17 cellular contexts compared by ENCODE assay signal in genomic region chr3:72275296-72275820, GRCh38.
A peak's percentile ranks its signal among the peaks of the same experiment; 100 is the strongest.
DNase-seq lines count a peak whose midpoint lies in the region; ATAC-seq and TF ChIP-seq lines count a peak whose summit lies in the region.
"Had no signal": no experiment of that assay in that cellular context is flagged by ENCODE, and none has a peak within 500 bp of the region (broad histone marks: within the 10 kb centered on the region; RNA-seq: fewer than 3 reads in every experiment).

No MANE protein-coding gene starts in this region.

- H4K20me1 ChIP-seq in BLaER1, result peaks cover 28% of the 10 kb centered on the region

- H3K36me3 ChIP-seq in BLaER1, result no peaks in the 10 kb centered on the region
- H3K36me3 ChIP-seq in prostate gland, result no peaks in the 10 kb centered on the region
- H3K36me3 ChIP-seq: ascending aorta had no signal

- 46% methylated on average over 9 of the region's 9 CpGs for WGBS in prostate gland

- H3K4me1 ChIP-seq in BLaER1, result peaks cover 68% of the 10 kb centered on the region
- peaks cover 10% of the 10 kb centered on the region for H3K4me1 ChIP-seq in prostate gland (replicated peaks)

- peak; percentile 67 for DNase-seq in inferior parietal cortex (ENCODE audit: extremely low spot score)
- no peak for DNase-seq in prostate gland (ENCODE audit: low spot score)
- no peak for DNase-seq in DMS153 (lab: John Stamatoyannopoulos, UW)
- no peak for DNase-seq in NCI-H1436 (lab: John Stamatoyannopoulos, UW)
- DNase-seq: ACHN; activated CD4-positive, alpha-beta T cell treated with anti-CD3 and anti-CD28 coated beads for 1 hour; activated gamma-delta T cell; KG1; kidney glomerular epithelial cell; SHP77 treated with DMSO at 0.1 percent for 48 hours had no signal

- no peak overlapping the region for H3K9ac ChIP-seq in BLaER1

- H3K4me3 ChIP-seq in BLaER1 (no peak overlapping the region), prostate gland (no peak overlapping the region)
- H3K4me3 ChIP-seq: ascending aorta, GM12878, GM23338 had no signal

- intact Hi-C loops in prostate gland (cut with DNase I), result loop anchor here (5.0 to 10.0 kb wide), 4 partner anchors 43 to 549 kb away; partner anchors contain the start of gene RYBP

- no peak for TF ChIP-seq CTCF in prostate gland (IDR thresholded peaks at IDR 0.05)

- H3K27me3 ChIP-seq in BLaER1 (peaks cover 8% of the 10 kb centered on the region), prostate gland (replicated peaks; ENCODE audit: insufficient read depth) (no peaks in the 10 kb centered on the region)
- H3K27me3 ChIP-seq: ascending aorta had no signal

- no peak for ATAC-seq in GM19452 (IDR thresholded peaks at IDR 0.05; ENCODE audit: unreplicated experiment)
- no peak for ATAC-seq in GM21447 (IDR thresholded peaks at IDR 0.05; ENCODE audit: unreplicated experiment)
- ATAC-seq: GM23338 had no signal

- H3K4me2 ChIP-seq in BLaER1, result peak overlapping the region; percentile 84
- H3K4me2 ChIP-seq: GM23338 had no signal

- H3K27ac ChIP-seq in BLaER1, result no peak overlapping the region
- H3K27ac ChIP-seq in angular gyrus (ENCODE audit: low read depth, low read length), result peak overlapping the region; percentile 93
- H3K27ac ChIP-seq in prostate gland, result peak overlapping the region; percentile 9 to 51
- H3K27ac ChIP-seq: ascending aorta had no signal

- TF ChIP-seq POLR2A in prostate gland (IDR thresholded peaks at IDR 0.05), result no peak

- H3K9me3 ChIP-seq in BLaER1, result no peaks in the 10 kb centered on the region
- no peaks in the 10 kb centered on the region for H3K9me3 ChIP-seq in prostate gland
- H3K9me3 ChIP-seq: ascending aorta had no signal
